ENCODE assay signal across 8 cellular contexts in the genomic region with DNA sequence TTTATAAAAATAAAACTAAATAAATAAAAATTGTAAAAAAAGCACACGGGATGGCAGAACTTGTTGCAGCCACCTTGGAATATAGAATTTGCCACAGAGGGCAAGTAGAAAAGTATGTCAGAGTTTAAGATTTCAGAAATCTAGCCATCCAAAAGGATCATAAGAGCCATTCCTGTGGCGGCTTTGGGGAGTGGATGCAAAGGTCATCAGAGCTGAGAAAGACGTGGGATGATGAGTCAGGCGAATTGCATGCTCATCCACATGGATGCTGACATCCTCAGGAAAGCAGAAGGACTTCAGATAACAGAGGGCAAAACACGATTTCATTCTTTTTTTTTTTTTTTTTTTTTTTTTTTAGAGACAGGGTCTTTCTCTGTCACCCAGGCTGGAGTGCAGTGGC. TPM values are rescaled to one million over a fixed set of nuclear protein-coding genes. Genes with fewer than 3 reads are reported as not detected.
DNase-seq lines count a peak whose midpoint lies in the region; FAIRE-seq and TF ChIP-seq lines count a peak whose summit lies in the region.
"Not testable (repeated sequence)": the region's sequence is repeated elsewhere in the genome, so short reads cannot be mapped to it uniquely, and the experiment has no call there.

No MANE protein-coding gene starts in this region.

- not testable (repeated sequence) for H2AFZ ChIP-seq in endothelial cell of umbilical vein (ENCODE audit: low read depth, low read length); osteoblast (ENCODE audit: low read length)

- not testable (repeated sequence) for H3K4me3 ChIP-seq in adrenal gland; endothelial cell of umbilical vein (replicated peaks in 1 of 3; ENCODE audit: insufficient read depth in 1 of 3, low read depth in 1 of 3, low read length in 3 of 3); osteoblast (ENCODE audit: insufficient read depth, low read length)

- dilution Hi-C loops in endothelial cell of umbilical vein (cut with MboI; ENCODE audit: extremely low pct_ligation_motif_present, low sequenced_read_pairs) = not testable (repeated sequence)

- not testable (repeated sequence) for H3K27ac ChIP-seq in adrenal gland; endothelial cell of umbilical vein (ENCODE audit: insufficient read depth, low read depth, low read length)
- peak overlapping the region; percentile 41 for H3K27ac ChIP-seq in osteoblast (ENCODE audit: low read depth, low read length)

- not testable (repeated sequence) for H3K9ac ChIP-seq in endothelial cell of umbilical vein (replicated peaks; ENCODE audit: extremely low read depth, insufficient read depth, low read length)

- H4K20me1 ChIP-seq in endothelial cell of umbilical vein (replicated peaks; ENCODE audit: control insufficient read depth, extremely low read depth, insufficient read depth, low read length); osteoblast (ENCODE audit: insufficient read depth, low read length): not testable (repeated sequence)

- POLR2A ChIA-PET in endothelial cell of umbilical vein (lab: Charles Lee) = not testable (repeated sequence)

- BruUV-seq in endothelial cell of umbilical vein (replicated peaks; lab: Mats Ljungman, UMichigan) = not testable (repeated sequence)

- CTCF ChIA-PET in endothelial cell of umbilical vein (lab: Charles Lee) = interaction anchor here (0.6 kb wide), 1 partner anchor 109 kb away, joined by 4 read pairs; no protein-coding TSS in a partner anchor

- not testable (repeated sequence) for H3K4me1 ChIP-seq in adrenal gland (replicated peaks in 1 of 2); endothelial cell of umbilical vein (ENCODE audit: control insufficient read depth, extremely low read depth, insufficient read depth, low read length); osteoblast (ENCODE audit: insufficient read depth, low read length)

- peak; percentile 50 for FAIRE-seq in endothelial cell of umbilical vein (lab: Jason Lieb, UNC)

- in situ Hi-C loops in ACHN (cut with HindIII; ENCODE audit: low pct_ligation_motif_present, low pct_unique_long_range_greater_than_20kb, low sequenced_read_pairs) = not testable (repeated sequence)

- not testable (repeated sequence) for H3K36me3 ChIP-seq in adrenal gland (replicated peaks in 1 of 2); endothelial cell of umbilical vein (ENCODE audit: control insufficient read depth in 2 of 2, extremely low read depth in 1 of 2, insufficient read depth in 2 of 2, low read length in 2 of 2); osteoblast (ENCODE audit: insufficient read depth, low read length)

- 30 to 33% (median 32%) methylated on average over 5 of the region's 5 CpGs for WGBS in adrenal gland, 4 donors

- H3K79me2 ChIP-seq in endothelial cell of umbilical vein (ENCODE audit: control insufficient read depth, insufficient read depth, low read length); osteoblast (ENCODE audit: insufficient read depth, low read length): not testable (repeated sequence)

- not testable (repeated sequence) for H3K27me3 ChIP-seq in adrenal gland; endothelial cell of umbilical vein (ENCODE audit: control insufficient read depth in 2 of 2, insufficient read depth in 2 of 2, low read length in 2 of 2); osteoblast (ENCODE audit: insufficient read depth, low read length)

- intact Hi-C loops in adrenal gland (cut with DNase I); endothelial cell of umbilical vein (cut with micrococcal nuclease): not testable (repeated sequence)

- H3K9me3 ChIP-seq in adrenal gland (replicated peaks in 1 of 3); endothelial cell of umbilical vein (replicated peaks; ENCODE audit: control insufficient read depth, insufficient read depth, low read length); osteoblast (ENCODE audit: low read depth, low read length): not testable (repeated sequence)

- not testable (repeated sequence) for H3K9me1 ChIP-seq in endothelial cell of umbilical vein (replicated peaks; ENCODE audit: control insufficient read depth, extremely low read depth, insufficient read depth, low read length)

- not testable (repeated sequence) for TF ChIP-seq POLR2A in adrenal gland (IDR thresholded peaks at IDR 0.05); endothelial cell of umbilical vein (IDR thresholded peaks at IDR 0.05; ENCODE audit: low read depth, low read length)

- not testable (repeated sequence) for H3K4me2 ChIP-seq in endothelial cell of umbilical vein (ENCODE audit: insufficient read depth, low read length); osteoblast (ENCODE audit: insufficient read depth, low read length)

- TF ChIP-seq CTCF in adrenal gland (IDR thresholded peaks at IDR 0.05); endothelial cell of umbilical vein (IDR thresholded peaks at IDR 0.05; ENCODE audit: extremely low read depth in 1 of 2, insufficient read depth in 1 of 2, low read depth in 1 of 2, low read length in 2 of 2); osteoblast (IDR thresholded peaks at IDR 0.05; ENCODE audit: extremely low read depth, low read depth, low read length): not testable (repeated sequence)

- DNase-seq in ACHN = peak; percentile 85
- DNase-seq in Daoy (ENCODE audit: low read depth) = peak; percentile 78
- peak; percentile 34 for DNase-seq in HK-2 (ENCODE audit: unreplicated experiment)
- DNase-seq in RKO (ENCODE audit: low spot score) = peak; percentile 51
- peak in 5 of 7 donors; percentile 37 to 55 (median 54) for DNase-seq in adrenal gland
- not testable (repeated sequence) for DNase-seq in endothelial cell of umbilical vein (ENCODE audit: low read depth, low spot score); osteoblast (ENCODE audit: insufficient read length, low spot score, missing footprints)
- peak; percentile 57 for DNase-seq in glomerular visceral epithelial cell (ENCODE audit: extremely low spot score)

RNA-seq across cellular contexts. Expression of a gene that starts 3.6 kb away (rescaled TPM):
- 18.5 and 25.0 TPM in 2 replicates for total RNA-seq in Daoy (2014; rRNA removed; shearing (Covaris generic))
- total RNA-seq in adrenal gland (10 to 100 TPM in 6 of 8 donors, 1 to 10 TPM in 2; 8.9 to 29.1 (median 13.8) TPM), endothelial cell of umbilical vein (36.6 and 36.7 TPM in 2 replicates), osteoblast (18.5 and 21.2 TPM in 2 replicates)
- polyA plus RNA-seq in adrenal gland (10 to 100 TPM in 1 of 3 donors, 1 to 10 TPM in 2; 3.7 to 47.7 (median 7.0) TPM), endothelial cell of umbilical vein (14.1 and 14.5 TPM in 2 replicates)
- 14.1 and 14.6 TPM in 2 replicates for polyA plus RNA-seq in endothelial cell of umbilical vein (2011; cell fraction: cytosol; rRNA removed)
- 5.4 and 7.3 TPM in 2 replicates for polyA plus RNA-seq in endothelial cell of umbilical vein (2011; cell fraction: nucleus; rRNA removed)
- 21.0 and 27.0 TPM in 2 replicates for polyA plus RNA-seq in endothelial cell of umbilical vein (2012)
- polyA minus RNA-seq in endothelial cell of umbilical vein = 33.6 and 37.1 TPM in 2 replicates
- 13.5 TPM for polyA minus RNA-seq in endothelial cell of umbilical vein (2011; cell fraction: cytosol; rRNA and poly(A)+ RNA removed)
- 8.6 and 9.6 TPM in 2 replicates for polyA minus RNA-seq in endothelial cell of umbilical vein (2011; cell fraction: nucleus; rRNA and poly(A)+ RNA removed)
